9 cellular contexts compared by ENCODE assay signal in the genomic region with DNA sequence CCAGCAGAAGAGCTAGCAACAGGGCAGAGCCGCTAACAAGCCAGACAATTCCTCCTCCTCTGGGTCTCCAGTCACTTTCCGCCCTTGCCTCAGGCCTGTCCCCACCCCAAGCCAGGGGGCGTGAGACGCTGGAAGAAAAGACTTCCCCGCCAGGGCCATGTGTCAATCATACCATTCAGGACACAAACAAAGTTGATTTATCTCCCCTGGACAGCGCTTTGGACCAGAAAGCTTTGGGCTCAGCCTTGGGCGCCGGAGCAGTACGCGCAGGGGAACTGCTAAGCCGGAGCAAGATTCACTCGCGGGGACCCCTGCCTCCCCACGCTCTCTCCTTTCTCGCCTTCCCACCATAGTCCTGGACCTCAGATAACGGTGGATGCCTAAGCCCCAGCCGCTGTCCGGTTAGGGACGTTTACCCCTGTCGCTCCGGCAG. TPM values are rescaled to one million over a fixed set of nuclear protein-coding genes. Genes with fewer than 3 reads are reported as not detected.
DNase-seq lines count a peak whose midpoint lies in the region; ATAC-seq, FAIRE-seq and TF ChIP-seq lines count a peak whose summit lies in the region.
"Had no signal": no experiment of that assay in that cellular context is flagged by ENCODE, and none has a peak within 500 bp of the region (broad histone marks: within the 10 kb centered on the region; RNA-seq: fewer than 3 reads in every experiment).

No MANE protein-coding gene starts in this region.

- H3K9ac ChIP-seq in IMR-90 (ENCODE audit: low read depth, low read length) (peak overlapping the region; percentile 87), endothelial cell of umbilical vein (replicated peaks; ENCODE audit: extremely low read depth, insufficient read depth, low read length) (peak overlapping the region; percentile 17)

- peak overlapping the region; percentile 93 for H3K56ac ChIP-seq in IMR-90 (ENCODE audit: extremely low read depth, insufficient read depth, low read length)

- peaks cover 13 to 22% of the 10 kb centered on the region in 2 experiments; a peak in 2 of 4 replicates for H3K79me1 ChIP-seq in IMR-90 (ENCODE audit: low read depth in 1 of 2, low read length in 2 of 2)

- CTCF ChIA-PET in A549 (lab: Yijun Ruan, JAX) = interaction anchor here (0.6 to 2.9 kb wide), 3 partner anchors 64 to 77 kb away, joined by 3 to 11 read pairs (median 4); no protein-coding TSS in a partner anchor
- CTCF ChIA-PET in IMR-90 (lab: Yijun Ruan, JAX) = interaction anchor here (1.2 to 1.6 kb wide), 2 partner anchors 62 to 77 kb away, joined by 3 to 6 read pairs; no protein-coding TSS in a partner anchor
- CTCF ChIA-PET in endothelial cell of umbilical vein (lab: Charles Lee) = interaction anchor here (1.0 to 3.9 kb wide), 3 partner anchors 14 to 76 kb away, joined by 5 to 20 read pairs (median 5); no protein-coding TSS in a partner anchor

- H3K9me3 ChIP-seq in A549 = no peaks in the 10 kb centered on the region
- peaks cover 4% of the 10 kb centered on the region for H3K9me3 ChIP-seq in IMR-90 (ENCODE audit: control insufficient read depth, insufficient read depth, low read length)
- no peaks in the 10 kb centered on the region for H3K9me3 ChIP-seq in endothelial cell of umbilical vein (replicated peaks; ENCODE audit: control insufficient read depth, insufficient read depth, low read length)
- H3K9me3 ChIP-seq in muscle layer of duodenum (ENCODE audit: control insufficient read depth in 1 of 2, low read length in 2 of 2) = peaks cover 0 to 2% of the 10 kb centered on the region in 2 donors

- peak overlapping the region; percentile 40; the same call in 2 of the 3 replicates for H3K4me3 ChIP-seq in A549
- peak overlapping the region; percentile 57 for H3K4me3 ChIP-seq in IMR-90 (ENCODE audit: insufficient read depth, low read depth, low read length)
- H3K4me3 ChIP-seq in endothelial cell of umbilical vein (replicated peaks in 1 of 3; ENCODE audit: insufficient read depth in 1 of 3, low read depth in 1 of 3, low read length in 3 of 3) = peak overlapping the region; percentile 40 to 72 (median 64)
- H3K4me3 ChIP-seq in muscle layer of duodenum (ENCODE audit: low read depth in 1 of 2, low read length in 2 of 2) = peak overlapping the region; percentile 54 to 82

- peaks cover 10% of the 10 kb centered on the region; the same call in 1 of the 2 replicates for H3K9me1 ChIP-seq in IMR-90 (ENCODE audit: insufficient read depth, low read length)
- no peaks in the 10 kb centered on the region for H3K9me1 ChIP-seq in endothelial cell of umbilical vein (replicated peaks; ENCODE audit: control insufficient read depth, extremely low read depth, insufficient read depth, low read length)

- WGBS in A549 (ENCODE audit: missing lambda C conversion rate) = 78% methylated on average over 13 of the region's 21 CpGs
- WGBS in IMR-90 (ENCODE audit: extremely low coverage in 2 of 2, insufficient read length in 1 of 2), 2 experiments = 13% methylated on average over 18 of the region's 21 CpGs; no CpG with 5 or more reads in 1 of the 2 experiments

- dilution Hi-C loops in IMR-90 (cut with HindIII; ENCODE audit: low sequenced_read_pairs, unreplicated experiment) = no loop called here
- dilution Hi-C loops in endothelial cell of umbilical vein (cut with MboI; ENCODE audit: extremely low pct_ligation_motif_present, low sequenced_read_pairs) = no loop called here

- no peak for TF ChIP-seq EP300 in A549 (IDR thresholded peaks at IDR 0.05)

- TF ChIP-seq CTCF in A549 (IDR thresholded peaks at IDR 0.05) = no peak
- TF ChIP-seq CTCF in IMR-90 (conservative IDR thresholded peaks at IDR 0.05; ENCODE audit: low read depth, low read length) = no peak
- peak in 1 of 2 donors; percentile 4 for TF ChIP-seq CTCF in endothelial cell of umbilical vein (IDR thresholded peaks at IDR 0.05; ENCODE audit: extremely low read depth in 1 of 2, insufficient read depth in 1 of 2, low read depth in 1 of 2, low read length in 2 of 2)

- H3K23ac ChIP-seq in IMR-90 (ENCODE audit: low read depth, low read length) = peak overlapping the region; percentile 95

- no peak for TF ChIP-seq POLR2A in A549 (IDR thresholded peaks at IDR 0.05; ENCODE audit: low read length)
- no peak for TF ChIP-seq POLR2A in IMR-90 (IDR thresholded peaks at IDR 0.05; ENCODE audit: low read depth, low read length)
- no peak for TF ChIP-seq POLR2A in endothelial cell of umbilical vein (IDR thresholded peaks at IDR 0.05; ENCODE audit: low read depth, low read length)

- H3K4me1 ChIP-seq in A549 = no peaks in the 10 kb centered on the region
- H3K4me1 ChIP-seq in IMR-90 (ENCODE audit: control insufficient read depth, insufficient read depth, low read length) = peaks cover 11% of the 10 kb centered on the region
- H3K4me1 ChIP-seq in endothelial cell of umbilical vein (ENCODE audit: control insufficient read depth, extremely low read depth, insufficient read depth, low read length) = peaks cover 10% of the 10 kb centered on the region
- H3K4me1 ChIP-seq in muscle layer of duodenum (ENCODE audit: control insufficient read depth in 1 of 2, insufficient read depth in 2 of 2, low read length in 2 of 2) = peaks cover 0 to 14% of the 10 kb centered on the region in 2 donors

- peak overlapping the region; percentile 94 for H2AFZ ChIP-seq in IMR-90 (replicated peaks; ENCODE audit: low read length, poor library complexity)
- peak overlapping the region; percentile 89 for H2AFZ ChIP-seq in endothelial cell of umbilical vein (ENCODE audit: low read depth, low read length)

- ATAC-seq in A549 (no peak), IMR-90 (ENCODE audit: low read depth) (peak; percentile 46), HG03097 (IDR thresholded peaks at IDR 0.05; ENCODE audit: low FRiP score, unreplicated experiment) (no peak), GM21529 (IDR thresholded peaks at IDR 0.05; ENCODE audit: unreplicated experiment) (no peak), HG03342 (IDR thresholded peaks at IDR 0.05; ENCODE audit: unreplicated experiment) (no peak)

- BruUV-seq in IMR-90 (replicated peaks; lab: Mats Ljungman, UMichigan) (no TSS peak), endothelial cell of umbilical vein (replicated peaks; lab: Mats Ljungman, UMichigan) (no TSS peak)

- H4K20me1 ChIP-seq in IMR-90 (ENCODE audit: insufficient read depth, low read length) (no peaks in the 10 kb centered on the region), endothelial cell of umbilical vein (replicated peaks; ENCODE audit: control insufficient read depth, extremely low read depth, insufficient read depth, low read length) (no peaks in the 10 kb centered on the region)

- H3K27me3 ChIP-seq in IMR-90 (ENCODE audit: control insufficient read depth, insufficient read depth, low read length) (no peaks in the 10 kb centered on the region), endothelial cell of umbilical vein (ENCODE audit: control insufficient read depth in 2 of 2, insufficient read depth in 2 of 2, low read length in 2 of 2) (peaks cover 0 to 3% of the 10 kb centered on the region in 2 experiments), muscle layer of duodenum (ENCODE audit: low read depth, low read length) (no peaks in the 10 kb centered on the region)

- H2BK20ac ChIP-seq in IMR-90 (ENCODE audit: low read depth, low read length) = peak overlapping the region; percentile 85

- DNase-seq in A549 (ENCODE audit: low read depth in 1 of 2, low spot score in 1 of 2) = no peak
- peak; percentile 22 for DNase-seq in IMR-90
- DNase-seq in endothelial cell of umbilical vein (ENCODE audit: low read depth, low spot score) = peak; percentile 20
- DNase-seq in DMS79 (lab: John Stamatoyannopoulos, UW) = no peak

- H3K4me2 ChIP-seq in A549 (peak overlapping the region; percentile 83), IMR-90 (ENCODE audit: low read depth, low read length) (peak overlapping the region; percentile 86), endothelial cell of umbilical vein (ENCODE audit: insufficient read depth, low read length) (peak overlapping the region; percentile 91)

- H4K5ac ChIP-seq in IMR-90 (ENCODE audit: low read depth, low read length) = peak overlapping the region; percentile 84

- H3K27ac ChIP-seq in A549 = no peak overlapping the region
- H3K27ac ChIP-seq in IMR-90 (ENCODE audit: insufficient read depth, low read length) = peak overlapping the region; percentile 53
- no peak overlapping the region for H3K27ac ChIP-seq in endothelial cell of umbilical vein (ENCODE audit: insufficient read depth, low read depth, low read length)
- H3K27ac ChIP-seq in muscle layer of duodenum (ENCODE audit: low read length) = no peak overlapping the region

- H2BK15ac ChIP-seq in IMR-90 (ENCODE audit: low read depth, low read length) = peak overlapping the region; percentile 49; the same call in 2 of the 3 replicates

- peak overlapping the region; percentile 66 for H2BK5ac ChIP-seq in IMR-90 (ENCODE audit: low read depth, low read length, poor library complexity, severe bottlenecking)

- peak overlapping the region; percentile 93 for H2AK5ac ChIP-seq in IMR-90 (ENCODE audit: low read depth, low read length)

- TF ChIP-seq RAD21 in A549 (conservative IDR thresholded peaks at IDR 0.05 in 1 of 2, IDR thresholded peaks at IDR 0.05 in 1 of 2) (no peak), IMR-90 (IDR thresholded peaks at IDR 0.05; ENCODE audit: low read length) (no peak)

- peak overlapping the region; percentile 95 for H4K91ac ChIP-seq in IMR-90 (ENCODE audit: insufficient read depth, low read depth, low read length)

- no peaks in the 10 kb centered on the region for H3K79me2 ChIP-seq in endothelial cell of umbilical vein (ENCODE audit: control insufficient read depth, insufficient read depth, low read length)

- peak overlapping the region; percentile 98 for H2BK120ac ChIP-seq in IMR-90 (ENCODE audit: low read depth, low read length)

- peak overlapping the region; percentile 79 to 93 for H4K8ac ChIP-seq in IMR-90 (ENCODE audit: low read depth in 2 of 2, low read length in 2 of 2)

- H3K36me3 ChIP-seq in IMR-90 (ENCODE audit: control insufficient read depth, insufficient read depth, low read length) (no peaks in the 10 kb centered on the region), endothelial cell of umbilical vein (ENCODE audit: control insufficient read depth in 2 of 2, extremely low read depth in 1 of 2, insufficient read depth in 2 of 2, low read length in 2 of 2) (no peaks in the 10 kb centered on the region), muscle layer of duodenum (ENCODE audit: control insufficient read depth in 1 of 2, insufficient read depth in 2 of 2, low read length in 2 of 2) (no peaks in the 10 kb centered on the region)

- peak overlapping the region; percentile 73 for H3K14ac ChIP-seq in IMR-90 (replicated peaks; ENCODE audit: low read depth, low read length)

- in situ Hi-C loops in IMR-90 (cut with MboI; ENCODE audit: low sequenced_read_pairs) = no loop called here

- peak overlapping the region; percentile 93 for H2AK9ac ChIP-seq in IMR-90 (replicated peaks; ENCODE audit: low read depth, low read length, poor library complexity)

- intact Hi-C loops in IMR-90 (cut with micrococcal nuclease) = loop anchor here (5.0 kb wide), 1 partner anchor 62 kb away; no protein-coding TSS in a partner anchor
- intact Hi-C loops in endothelial cell of umbilical vein (cut with micrococcal nuclease) = no loop called here

- no peak for FAIRE-seq in A549 (lab: Jason Lieb, UNC)
- FAIRE-seq in endothelial cell of umbilical vein (lab: Jason Lieb, UNC) = no peak

- peak overlapping the region; percentile 82 for H3K18ac ChIP-seq in IMR-90 (ENCODE audit: low read depth, low read length)

- POLR2A ChIA-PET in A549 (lab: Yijun Ruan, JAX) (no interaction called here), IMR-90 (lab: Charles Lee; ENCODE audit: unreplicated experiment) (interaction anchor here (0.6 kb wide), 1 partner anchor 93 kb away, joined by 8 read pairs; no protein-coding TSS in a partner anchor), endothelial cell of umbilical vein (lab: Charles Lee) (no interaction called here)

- H3K4ac ChIP-seq in IMR-90 (ENCODE audit: low read depth, low read length) = peak overlapping the region; percentile 95

RNA-seq across cellular contexts. Expression of gene LRRC2, which starts 0.5 kb away (rescaled TPM):
- polyA plus RNA-seq in A549 (2011; rRNA removed) (0.03 TPM in 1 of 2 replicates, not detected in the other), A549 (2017; fragmentation: RNase III; extraction: RNeasy Plus Mini Kit Qiagen cat#74134 plus additional on column Dnase treatment) (not detected in 3 replicates), IMR-90 (2012; rRNA removed) (2.5 and 2.9 TPM in 2 replicates), endothelial cell of umbilical vein (0.08 and 0.14 TPM in 2 replicates)
- not detected in 2 replicates for polyA plus RNA-seq in A549 (2012; cell fraction: cytosol; rRNA removed)
- not detected in 2 replicates for polyA plus RNA-seq in A549 (2012; cell fraction: nucleus; rRNA removed)
- polyA minus RNA-seq in A549 (2011; rRNA and poly(A)+ RNA removed) = not detected in 2 replicates
- total RNA-seq in IMR-90 (2012; rRNA removed) (4.1 and 4.7 TPM in 2 replicates), endothelial cell of umbilical vein (0.39 and 0.73 TPM in 2 replicates)
- 0.96 and 1.2 TPM in 2 replicates for polyA plus RNA-seq in IMR-90 (2012; cell fraction: cytosol; rRNA removed)
- polyA plus RNA-seq in IMR-90 (2012; cell fraction: nucleus; rRNA removed; ENCODE audit: low replicate concordance) = 0.75 and 3.6 TPM in 2 replicates
- polyA plus RNA-seq in endothelial cell of umbilical vein (2011; cell fraction: cytosol; rRNA removed) = 0.17 and 0.19 TPM in 2 replicates
- polyA plus RNA-seq in endothelial cell of umbilical vein (2011; cell fraction: nucleus; rRNA removed) = 0.17 and 0.25 TPM in 2 replicates
- 0.42 and 0.59 TPM in 2 replicates for polyA plus RNA-seq in endothelial cell of umbilical vein (2012)
- polyA minus RNA-seq in endothelial cell of umbilical vein = 0.19 and 0.29 TPM in 2 replicates
- not detected for polyA minus RNA-seq in endothelial cell of umbilical vein (2011; cell fraction: cytosol; rRNA and poly(A)+ RNA removed)
- polyA minus RNA-seq in endothelial cell of umbilical vein (2011; cell fraction: nucleus; rRNA and poly(A)+ RNA removed) = 0.14 and 0.34 TPM in 2 replicates

RNA-seq across cellular contexts. Expression of gene FAM240A, which starts 46.7 kb away (rescaled TPM):
- polyA plus RNA-seq in A549 (2011; rRNA removed) (not detected in 2 replicates), A549 (2017; fragmentation: RNase III; extraction: RNeasy Plus Mini Kit Qiagen cat#74134 plus additional on column Dnase treatment) (not detected in 3 replicates), IMR-90 (2012; rRNA removed) (not detected in 2 replicates), endothelial cell of umbilical vein (not detected in 2 replicates)
- not detected in 2 replicates for polyA plus RNA-seq in A549 (2012; cell fraction: cytosol; rRNA removed)
- polyA plus RNA-seq in A549 (2012; cell fraction: nucleus; rRNA removed) = not detected in 2 replicates
- polyA minus RNA-seq in A549 (2011; rRNA and poly(A)+ RNA removed) = not detected in 2 replicates
- total RNA-seq in IMR-90 (2012; rRNA removed) (not detected in 2 replicates), endothelial cell of umbilical vein (not detected in 2 replicates)
- not detected in 2 replicates for polyA plus RNA-seq in IMR-90 (2012; cell fraction: cytosol; rRNA removed)
- polyA plus RNA-seq in IMR-90 (2012; cell fraction: nucleus; rRNA removed; ENCODE audit: low replicate concordance) = not detected in 2 replicates
- polyA plus RNA-seq in endothelial cell of umbilical vein (2011; cell fraction: cytosol; rRNA removed) = not detected in 2 replicates
- not detected in 2 replicates for polyA plus RNA-seq in endothelial cell of umbilical vein (2011; cell fraction: nucleus; rRNA removed)
- polyA plus RNA-seq in endothelial cell of umbilical vein (2012) = not detected in 2 replicates
- not detected in 2 replicates for polyA minus RNA-seq in endothelial cell of umbilical vein
- polyA minus RNA-seq in endothelial cell of umbilical vein (2011; cell fraction: cytosol; rRNA and poly(A)+ RNA removed) = not detected
- polyA minus RNA-seq in endothelial cell of umbilical vein (2011; cell fraction: nucleus; rRNA and poly(A)+ RNA removed) = not detected in 2 replicates
- total RNA-seq: pulmonary artery endothelial cell had no signal

Comparison
In these comparisons a context has a peak if more than half of its experiments do, and no peak if none do; other contexts are left out.
1. DNase-seq: peak in IMR-90 (single experiment) and endothelial cell of umbilical vein (single experiment); none in A549 (0 of 2) and DMS79 (single experiment).
2. Peak in every context shown above with its lines, with median percentiles within 50 percentile points of each other: H3K4me2 ChIP-seq and H3K4me3 ChIP-seq.